Comparison of ENCODE assay signal across 11 cellular contexts in the genomic region with DNA sequence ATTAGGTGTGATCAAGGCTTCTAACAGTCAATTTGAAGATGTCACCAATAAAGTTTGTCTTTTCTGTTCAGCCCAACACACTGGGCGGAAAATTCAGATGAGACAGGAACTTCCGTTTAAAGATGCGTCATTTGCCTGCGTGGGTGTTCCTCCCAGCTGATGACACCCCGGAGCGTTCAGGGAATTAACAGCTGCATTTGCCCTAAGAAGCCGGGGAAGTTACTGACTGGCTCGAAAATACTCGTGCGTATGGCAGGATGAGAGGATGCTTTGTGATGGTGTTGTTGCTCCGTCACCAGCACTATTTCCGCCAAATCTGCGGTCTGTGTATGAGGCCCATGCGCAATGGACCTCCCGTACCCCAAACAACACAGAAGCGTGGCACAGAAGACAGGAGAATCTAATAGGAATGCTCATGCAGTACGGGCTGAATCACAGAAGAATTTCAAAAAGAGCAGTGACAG. TPM values are rescaled to one million over a fixed set of nuclear protein-coding genes. Genes with fewer than 3 reads are reported as not detected.
DNase-seq lines count a peak whose midpoint lies in the region; ATAC-seq and TF ChIP-seq lines count a peak whose summit lies in the region.
"Had no signal": no experiment of that assay in that cellular context is flagged by ENCODE, and none has a peak within 500 bp of the region (broad histone marks: within the 10 kb centered on the region; RNA-seq: fewer than 3 reads in every experiment).

No MANE protein-coding gene starts in this region.

- peaks cover 2% of the 10 kb centered on the region for H3K27me3 Mint-ChIP-seq in activated CD4-positive, alpha-beta memory T cell treated with anti-CD3 and anti-CD28 coated beads, Interleukin-2, amount 10 ng/mL, durations not matched to agents 7 days and 5 days
- H3K27me3 Mint-ChIP-seq: type B pancreatic cell had no signal

- H3K36me3 ChIP-seq in vagina = no peaks in the 10 kb centered on the region

- CTCF ChIA-PET in activated CD4-positive, alpha-beta memory T cell treated with anti-CD3 and anti-CD28 coated beads, Interleukin-2, amount 10 ng/mL, durations not matched to agents 7 days and 5 days (lab: Charles Lee) = interaction anchor here (0.8 kb wide), 1 partner anchor 9 kb away, joined by 3 read pairs; no protein-coding TSS in a partner anchor

- ATAC-seq in HG02610 (IDR thresholded peaks at IDR 0.05; ENCODE audit: unreplicated experiment) = no peak

- no peaks in the 10 kb centered on the region for H3K4me1 ChIP-seq in vagina

- H3K4me1 Mint-ChIP-seq in activated CD4-positive, alpha-beta memory T cell treated with anti-CD3 and anti-CD28 coated beads, Interleukin-2, amount 10 ng/mL, durations not matched to agents 7 days and 5 days = peaks cover 5% of the 10 kb centered on the region

- POLR2A ChIA-PET in activated CD4-positive, alpha-beta memory T cell treated with anti-CD3 and anti-CD28 coated beads, Interleukin-2, amount 10 ng/mL, durations not matched to agents 7 days and 5 days (lab: Charles Lee) = no interaction called here

- TF ChIP-seq POLR2A in vagina (IDR thresholded peaks at IDR 0.05) = no peak

- intact Hi-C loops in vagina (cut with DNase I) = no loop called here

- no peaks in the 10 kb centered on the region for H3K27me3 ChIP-seq in vagina

- DNase-seq in stimulated activated naive CD4-positive, alpha-beta T cell treated with Interleukin-2 at 50 U/mL for 16 hours (lab: John Stamatoyannopoulos, UW) = peak; percentile 23
- no peak for DNase-seq in stimulated activated naive CD4-positive, alpha-beta T cell (lab: John Stamatoyannopoulos, UW)
- peak; percentile 19 for DNase-seq in activated CD4-positive, alpha-beta memory T cell treated with anti-CD3 and anti-CD28 coated beads, Interleukin-2, amount 10 ng/mL, durations not matched to agents 7 days and 5 days
- DNase-seq in inferior parietal cortex (ENCODE audit: extremely low spot score) (peak; percentile 83), dedifferentiated amniotic fluid mesenchymal stem cell (ENCODE audit: extremely low spot score) (no peak), vagina (ENCODE audit: extremely low spot score in 2 of 2) (no peak), OCI-M1 (lab: John Stamatoyannopoulos, UW) (no peak)

- H3K9me3 ChIP-seq in vagina = no peaks in the 10 kb centered on the region

- no peak overlapping the region for H3K27ac ChIP-seq in vagina
- H3K27ac ChIP-seq: C4-2B had no signal

- no peaks in the 10 kb centered on the region for H3K36me3 Mint-ChIP-seq in activated CD4-positive, alpha-beta memory T cell treated with anti-CD3 and anti-CD28 coated beads, Interleukin-2, amount 10 ng/mL, durations not matched to agents 7 days and 5 days (ENCODE audit: low read depth)
- H3K36me3 Mint-ChIP-seq: type B pancreatic cell had no signal

- TF ChIP-seq CTCF in vagina (IDR thresholded peaks at IDR 0.05) = no peak

- H3K9me3 Mint-ChIP-seq in activated CD4-positive, alpha-beta memory T cell treated with anti-CD3 and anti-CD28 coated beads, Interleukin-2, amount 10 ng/mL, durations not matched to agents 7 days and 5 days = no peaks in the 10 kb centered on the region
- H3K9me3 Mint-ChIP-seq: type B pancreatic cell had no signal

- H3K4me3 ChIP-seq in vagina = no peak overlapping the region

- H3K4me3 Mint-ChIP-seq in activated CD4-positive, alpha-beta memory T cell treated with anti-CD3 and anti-CD28 coated beads, Interleukin-2, amount 10 ng/mL, durations not matched to agents 7 days and 5 days = no peak overlapping the region
- H3K4me3 Mint-ChIP-seq: type B pancreatic cell had no signal

- peak overlapping the region; percentile 37 for H3K27ac Mint-ChIP-seq in activated CD4-positive, alpha-beta memory T cell treated with anti-CD3 and anti-CD28 coated beads, Interleukin-2, amount 10 ng/mL, durations not matched to agents 7 days and 5 days
- H3K27ac Mint-ChIP-seq: type B pancreatic cell had no signal

RNA-seq across cellular contexts. Expression of a gene that starts 11.9 kb away (rescaled TPM):
- not detected for total RNA-seq in activated CD4-positive, alpha-beta memory T cell treated with anti-CD3 and anti-CD28 coated beads, Interleukin-2, amount 10 ng/mL, durations not matched to agents 7 days and 5 days
- not detected for total RNA-seq in vagina
- total RNA-seq: liver had no signal

RNA-seq across cellular contexts. Expression of a gene that starts 12.6 kb away (rescaled TPM):
- total RNA-seq in activated CD4-positive, alpha-beta memory T cell treated with anti-CD3 and anti-CD28 coated beads, Interleukin-2, amount 10 ng/mL, durations not matched to agents 7 days and 5 days = 1 to 10 TPM; 1.1 to 1.8 TPM
- total RNA-seq in vagina = 6.4 TPM

Comparison
In these comparisons a context has a peak if more than half of its experiments do, and no peak if none do; other contexts are left out.
1. DNase-seq: peak in stimulated activated naive CD4-positive, alpha-beta T cell treated with Interleukin-2 at 50 U/mL for 16 hours (single experiment), activated CD4-positive, alpha-beta memory T cell treated with anti-CD3 and anti-CD28 coated beads, Interleukin-2, amount 10 ng/mL, durations not matched to agents 7 days and 5 days (single experiment) and inferior parietal cortex (single experiment); none in stimulated activated naive CD4-positive, alpha-beta T cell (0 of 6), dedifferentiated amniotic fluid mesenchymal stem cell (single experiment), vagina (0 of 2) and OCI-M1 (single experiment).